Comparison of ENCODE assay signal across 10 cellular contexts in the genomic region with DNA sequence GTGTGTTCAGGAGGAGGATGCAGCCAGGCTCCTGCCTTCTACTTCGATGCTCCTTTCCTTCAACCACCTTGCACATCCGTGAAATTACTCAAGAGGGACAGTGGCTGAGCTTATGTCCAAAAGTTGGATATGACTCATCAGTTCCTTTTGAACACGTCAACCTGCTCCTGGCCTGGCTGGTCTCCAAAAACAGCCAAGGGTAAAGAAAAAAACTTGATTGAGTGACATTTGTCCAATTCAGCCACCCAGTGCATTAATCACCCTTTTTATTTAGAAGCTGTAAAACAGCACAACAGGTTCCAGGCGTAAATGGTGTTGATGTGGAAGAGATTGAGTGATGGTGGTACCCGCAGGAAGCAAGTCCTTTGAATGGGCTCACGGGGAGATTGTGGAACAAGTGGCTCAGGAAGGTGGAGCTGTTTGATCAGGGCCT.
A peak's percentile ranks its signal among the peaks of the same experiment; 100 is the strongest.
DNase-seq lines count a peak whose midpoint lies in the region; ATAC-seq, FAIRE-seq and TF ChIP-seq lines count a peak whose summit lies in the region.
"Had no signal": no experiment of that assay in that cellular context is flagged by ENCODE, and none has a peak within 500 bp of the region (broad histone marks: within the 10 kb centered on the region; RNA-seq: fewer than 3 reads in every experiment).

No MANE protein-coding gene starts in this region.

- H3K36me3 ChIP-seq in fibroblast of lung (ENCODE audit: control insufficient read depth, insufficient read depth, low read length): no peaks in the 10 kb centered on the region
- no peaks in the 10 kb centered on the region for H3K36me3 ChIP-seq in left ventricle myocardium inferior

- no peak for TF ChIP-seq POLR2A in H54 (IDR thresholded peaks at IDR 0.05; ENCODE audit: low read depth, low read length)

- no peak overlapping the region for H2AFZ ChIP-seq in fibroblast of lung (ENCODE audit: low read length)

- no peak overlapping the region for H3K9ac ChIP-seq in fibroblast of lung (ENCODE audit: insufficient read depth, low read length)

- no peak for TF ChIP-seq CTCF in C4-2B (conservative IDR thresholded peaks at IDR 0.05)
- no peak for TF ChIP-seq CTCF in fibroblast of lung (conservative IDR thresholded peaks at IDR 0.05 in 1 of 2, IDR thresholded peaks at IDR 0.05 in 1 of 2; ENCODE audit: low read depth in 1 of 2, low read length in 2 of 2)
- TF ChIP-seq CTCF in left ventricle myocardium inferior (IDR thresholded peaks at IDR 0.05; ENCODE audit: borderline replicate concordance): no peak

- H3K27me3 ChIP-seq in fibroblast of lung (ENCODE audit: control insufficient read depth, insufficient read depth, low read length) (no peaks in the 10 kb centered on the region), left ventricle myocardium inferior (ENCODE audit: low read depth) (no peaks in the 10 kb centered on the region)

- no peaks in the 10 kb centered on the region for H3K79me2 ChIP-seq in fibroblast of lung (ENCODE audit: control insufficient read depth, insufficient read depth, low read length)

- H3K4me3 ChIP-seq in fibroblast of lung (replicated peaks in 1 of 4; ENCODE audit: control extremely low read depth in 1 of 4, insufficient read depth in 1 of 4, low read depth in 3 of 4, low read length in 4 of 4) (no peak overlapping the region), left ventricle myocardium inferior (no peak overlapping the region)

- H3K27ac ChIP-seq in C4-2B (peak overlapping the region; percentile 98), fibroblast of lung (ENCODE audit: insufficient read depth, low read length) (no peak overlapping the region), left ventricle myocardium inferior (replicated peaks) (no peak overlapping the region)

- H3K4me2 ChIP-seq in fibroblast of lung (ENCODE audit: extremely low read depth, insufficient read depth, low read length): no peak overlapping the region

- DNase-seq in H54 (ENCODE audit: insufficient read length, low spot score): peak; percentile 45
- peak; percentile 87 for DNase-seq in NCI-H774 (lab: John Stamatoyannopoulos, UW)
- peak; percentile 38 to 63 for DNase-seq in fibroblast of lung (ENCODE audit: low read depth in 2 of 2)
- no peak for DNase-seq in NCI-H2171 treated with DMSO at 0.1 percent for 48 hours (lab: John Stamatoyannopoulos, UW)
- no peak for DNase-seq in left ventricle myocardium inferior
- no peak for DNase-seq in GM19238 (ENCODE audit: insufficient read length, low spot score)
- DNase-seq: activated naive CD4-positive, alpha-beta T cell treated with anti-CD3 and anti-CD28 coated beads, Interleukin-2, amount 10 ng/mL, durations not matched to agents 7 days and 5 days had no signal

- FAIRE-seq in H54 (lab: Jason Lieb, UNC): peak; percentile 80
- FAIRE-seq: G401.6 had no signal

- H4K20me1 ChIP-seq in fibroblast of lung (ENCODE audit: control insufficient read depth, extremely low read depth, insufficient read depth, low read length): no peaks in the 10 kb centered on the region

- H3K4me1 ChIP-seq in fibroblast of lung (ENCODE audit: control insufficient read depth, extremely low read depth, insufficient read depth, low read length) (no peaks in the 10 kb centered on the region), left ventricle myocardium inferior (peaks cover 14% of the 10 kb centered on the region)

- ATAC-seq in HG03108 (IDR thresholded peaks at IDR 0.05; ENCODE audit: unreplicated experiment): no peak

- intact Hi-C loops in left ventricle myocardium inferior (cut with micrococcal nuclease): no loop called here

- H3K9me3 ChIP-seq in fibroblast of lung (ENCODE audit: control insufficient read depth, insufficient read depth, low read depth, low read length): no peaks in the 10 kb centered on the region
- H3K9me3 ChIP-seq in left ventricle myocardium inferior (replicated peaks): no peaks in the 10 kb centered on the region

Comparison
In these comparisons a context has a peak if more than half of its experiments do, and no peak if none do; other contexts are left out.
1. DNase-seq: peak in H54 (single experiment), NCI-H774 (single experiment) and fibroblast of lung (2 of 2); none in NCI-H2171 treated with DMSO at 0.1 percent for 48 hours (single experiment), left ventricle myocardium inferior (single experiment) and GM19238 (single experiment).